In genomic region chr2:53317863-53318262, GRCh38 we compare ENCODE assay signal across 14 cellular contexts.
"Had no signal": no experiment of that assay in that cellular context is flagged by ENCODE, and none has a peak within 500 bp of the region (broad histone marks: within the 10 kb centered on the region; RNA-seq: fewer than 3 reads in every experiment).

No MANE protein-coding gene starts in this region.

- FAIRE-seq: pancreas had no signal

- H3K9me3 ChIP-seq: lower lobe of right lung, pancreas, thoracic aorta had no signal

- H3K27me3 ChIP-seq: brain microvascular endothelial cell, pancreas had no signal

- DNase-seq: activated CD4-positive, alpha-beta T cell treated with anti-CD3 and anti-CD28 coated beads, Interleukin-2, amount 10 ng/mL, durations not matched to agents 7 days and 5 days; activated CD8-positive, alpha-beta memory T cell treated with anti-CD3 and anti-CD28 coated beads for 24 hours; activated naive CD8-positive, alpha-beta T cell treated with anti-CD3 and anti-CD28 coated beads, Interleukin-2, amount 10 ng/mL, durations not matched to agents 7 days and 5 days; brain microvascular endothelial cell; cortex of kidney; effector CD4-positive, alpha-beta T cell; foreskin melanocyte; left cardiac atrium; lower lobe of right lung; midbrain; pancreas; stimulated activated CD4-positive, alpha-beta T cell treated with anti-CD3 and anti-CD28 coated beads, Interleukin-1b, Interleukin-23, amount 100 ng/mL, for 48 hours had no signal

- ATAC-seq: left cardiac atrium; lower lobe of right lung; pancreas; stimulated activated effector memory CD8-positive, alpha-beta T cell treated with anti-CD3 and anti-CD28 coated beads, Interleukin-12 subunit alpha, Interleukin-12 subunit beta, amount 100 ng/mL, for 72 hours had no signal

- H3K36me3 ChIP-seq: brain microvascular endothelial cell, lower lobe of right lung, pancreas, thoracic aorta had no signal

- H3K4me1 ChIP-seq: lower lobe of right lung had no signal

- H3K4me3 ChIP-seq: lower lobe of right lung, pancreas, thoracic aorta had no signal

- H3K27ac ChIP-seq: brain microvascular endothelial cell, lower lobe of right lung, pancreas, thoracic aorta had no signal
